Comparison of ENCODE assay signal across 9 cellular contexts in genomic region chr4:26161030-26161824, GRCh38.
A peak's percentile ranks its signal among the peaks of the same experiment; 100 is the strongest.
DNase-seq lines count a peak whose midpoint lies in the region; ATAC-seq and TF ChIP-seq lines count a peak whose summit lies in the region.
"Had no signal": no experiment of that assay in that cellular context is flagged by ENCODE, and none has a peak within 500 bp of the region (broad histone marks: within the 10 kb centered on the region; RNA-seq: fewer than 3 reads in every experiment).

No MANE protein-coding gene starts in this region.

- H3K27ac ChIP-seq in esophagus muscularis mucosa (replicated peaks in 1 of 4), result no peak overlapping the region

- H3K4me1 ChIP-seq in esophagus muscularis mucosa, result no peaks in the 10 kb centered on the region

- TF ChIP-seq CTCF in esophagus muscularis mucosa (IDR thresholded peaks at IDR 0.05), result no peak

- H3K27me3 ChIP-seq in H7 (ENCODE audit: control insufficient read depth, insufficient read depth, low read length), result no peaks in the 10 kb centered on the region
- H3K27me3 ChIP-seq in MG63, result no peaks in the 10 kb centered on the region
- H3K27me3 ChIP-seq in esophagus muscularis mucosa, result no peaks in the 10 kb centered on the region

- intact Hi-C loops in esophagus muscularis mucosa (cut with DNase I), result no loop called here

- no peak for TF ChIP-seq POLR2A in esophagus muscularis mucosa (IDR thresholded peaks at IDR 0.05; ENCODE audit: low read depth)

- H3K36me3 ChIP-seq in H7 (replicated peaks; ENCODE audit: control insufficient read depth, insufficient read depth, low read length) (no peaks in the 10 kb centered on the region), MG63 (no peaks in the 10 kb centered on the region), esophagus muscularis mucosa (no peaks in the 10 kb centered on the region)

- H3K4me3 ChIP-seq in H7 (ENCODE audit: insufficient read depth, low read depth, low read length) (no peak overlapping the region), MG63 (no peak overlapping the region), esophagus muscularis mucosa (no peak overlapping the region)

- DNase-seq in Daoy (ENCODE audit: low read depth) (peak; percentile 12), H7 (peak; percentile 60), left kidney (ENCODE audit: low read depth, low spot score) (peak; percentile 45), MG63 (no peak), esophagus muscularis mucosa (ENCODE audit: extremely low spot score) (no peak), foreskin melanocyte (no peak)

- no peak for TF ChIP-seq EP300 in esophagus muscularis mucosa (IDR thresholded peaks at IDR 0.05)

- H3K9me3 ChIP-seq in MG63, result no peaks in the 10 kb centered on the region
- no peaks in the 10 kb centered on the region for H3K9me3 ChIP-seq in esophagus muscularis mucosa

- peak; percentile 70 for ATAC-seq in SK-N-SH treated with all-trans-retinoic acid at 6 μM for 48 hours
- ATAC-seq in GM21528 (IDR thresholded peaks at IDR 0.05; ENCODE audit: low FRiP score, unreplicated experiment), result no peak
- ATAC-seq: activated naive CD4-positive, alpha-beta T cell treated with anti-CD3 and anti-CD28 coated beads, Interleukin-2, amount 50 U/mL, for 72 hours had no signal

- WGBS in esophagus muscularis mucosa, result 87% methylated on average over 5 of the region's 5 CpGs

TF ChIP-seq in SK-N-SH treated with all-trans-retinoic acid at 6 μM for 48 hours, 23 proteins besides CTCF, POLR2A, EP300 and RAD21:
- no peak for TF ChIP-seq TOX (CRISPR knock-in tag; IDR thresholded peaks at IDR 0.05; ENCODE audit: borderline replicate concordance)
- no peak for TF ChIP-seq TCF4 (CRISPR knock-in tag; IDR thresholded peaks at IDR 0.05; ENCODE audit: borderline replicate concordance)
- no peak for TF ChIP-seq ZNF8 (CRISPR knock-in tag; IDR thresholded peaks at IDR 0.05)
- no peak for TF ChIP-seq ZFP30 (CRISPR knock-in tag; IDR thresholded peaks at IDR 0.05)
- TF ChIP-seq ZFP3 (CRISPR knock-in tag; IDR thresholded peaks at IDR 0.05), result no peak
- no peak for TF ChIP-seq OSR1 (CRISPR knock-in tag; IDR thresholded peaks at IDR 0.05)
- TF ChIP-seq ISL1 (CRISPR knock-in tag; IDR thresholded peaks at IDR 0.05), result no peak
- no peak for TF ChIP-seq SNAI2 (CRISPR knock-in tag; IDR thresholded peaks at IDR 0.05)
- TF ChIP-seq ZNF70 (CRISPR knock-in tag; IDR thresholded peaks at IDR 0.05), result no peak
- TF ChIP-seq, protein P1, sequence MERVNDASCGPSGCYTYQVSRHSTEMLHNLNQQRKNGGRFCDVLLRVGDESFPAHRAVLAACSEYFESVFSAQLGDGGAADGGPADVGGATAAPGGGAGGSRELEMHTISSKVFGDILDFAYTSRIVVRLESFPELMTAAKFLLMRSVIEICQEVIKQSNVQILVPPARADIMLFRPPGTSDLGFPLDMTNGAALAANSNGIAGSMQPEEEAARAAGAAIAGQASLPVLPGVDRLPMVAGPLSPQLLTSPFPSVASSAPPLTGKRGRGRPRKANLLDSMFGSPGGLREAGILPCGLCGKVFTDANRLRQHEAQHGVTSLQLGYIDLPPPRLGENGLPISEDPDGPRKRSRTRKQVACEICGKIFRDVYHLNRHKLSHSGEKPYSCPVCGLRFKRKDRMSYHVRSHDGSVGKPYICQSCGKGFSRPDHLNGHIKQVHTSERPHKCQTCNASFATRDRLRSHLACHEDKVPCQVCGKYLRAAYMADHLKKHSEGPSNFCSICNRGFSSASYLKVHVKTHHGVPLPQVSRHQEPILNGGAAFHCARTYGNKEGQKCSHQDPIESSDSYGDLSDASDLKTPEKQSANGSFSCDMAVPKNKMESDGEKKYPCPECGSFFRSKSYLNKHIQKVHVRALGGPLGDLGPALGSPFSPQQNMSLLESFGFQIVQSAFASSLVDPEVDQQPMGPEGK (CRISPR knock-in tag; IDR thresholded peaks at IDR 0.05; ENCODE audit: borderline replicate concordance), result no peak
- TF ChIP-seq ESRRG (CRISPR knock-in tag; IDR thresholded peaks at IDR 0.05), result no peak
- TF ChIP-seq ZNF565 (CRISPR knock-in tag; conservative IDR thresholded peaks at IDR 0.05; ENCODE audit: low read depth), result no peak

Comparison
In these comparisons a context has a peak if more than half of its experiments do, and no peak if none do; other contexts are left out.
1. DNase-seq: peak in Daoy (single experiment), H7 (single experiment) and left kidney (single experiment); none in MG63 (single experiment), esophagus muscularis mucosa (single experiment) and foreskin melanocyte (single experiment).